In the genomic region with DNA sequence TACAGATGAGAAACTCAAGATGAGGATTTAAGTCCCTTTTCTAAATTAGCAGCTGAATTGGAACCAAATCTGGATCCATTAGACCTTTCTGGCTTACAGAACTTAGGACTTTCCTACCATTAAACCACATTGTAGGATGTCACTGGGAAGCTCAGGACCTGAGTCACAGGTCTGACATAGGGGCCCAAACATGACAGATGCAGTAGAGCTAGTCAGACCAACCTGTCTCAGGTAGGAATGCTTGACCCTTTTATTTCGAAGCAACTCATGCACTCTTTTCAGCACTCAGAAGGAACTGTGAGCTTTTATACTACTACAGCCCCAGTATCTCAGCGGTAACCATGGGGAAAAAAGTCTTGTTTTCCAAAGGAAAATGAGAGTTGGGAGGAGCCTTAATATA, we compare ENCODE assay signal across 7 cellular contexts. TPM values are rescaled to one million over a fixed set of nuclear protein-coding genes. Genes with fewer than 3 reads are reported as not detected.
A peak's percentile ranks its signal among the peaks of the same experiment; 100 is the strongest.
DNase-seq lines count a peak whose midpoint lies in the region; ATAC-seq and TF ChIP-seq lines count a peak whose summit lies in the region.
"Had no signal": no experiment of that assay in that cellular context is flagged by ENCODE, and none has a peak within 500 bp of the region (broad histone marks: within the 10 kb centered on the region; RNA-seq: fewer than 3 reads in every experiment).

No MANE protein-coding gene starts in this region.

- H3K4me3 Mint-ChIP-seq in Calu3 (ENCODE audit: low read depth, unreplicated experiment): no peak overlapping the region
- peak overlapping the region; percentile 90 for H3K4me3 Mint-ChIP-seq in activated B cell treated with CpG ODN at 0.5 μM for 24 hours

- H3K9me3 ChIP-seq in muscle layer of duodenum (ENCODE audit: control insufficient read depth in 1 of 2, low read length in 2 of 2): no peaks in the 10 kb centered on the region
- H3K9me3 ChIP-seq: MG63 had no signal

- no peak for ATAC-seq in activated B cell treated with CpG ODN at 0.5 μM for 24 hours (ENCODE audit: low read depth)

- peaks cover 51% of the 10 kb centered on the region for H3K4me1 Mint-ChIP-seq in Calu3 (ENCODE audit: low read depth, unreplicated experiment)
- H3K4me1 Mint-ChIP-seq in activated B cell treated with CpG ODN at 0.5 μM for 24 hours: peaks cover 87% of the 10 kb centered on the region

- POLR2A ChIA-PET in activated B cell treated with CpG ODN at 0.5 μM for 24 hours (lab: Charles Lee): interaction anchor here (0.9 to 3.3 kb wide), 7 partner anchors 10 to 177 kb away, joined by 3 to 21 read pairs (median 4); a partner anchor contains a TSS

- BruUV-seq in Calu3 (replicated peaks; lab: Mats Ljungman, UMichigan): no TSS peak

- H3K27ac Mint-ChIP-seq in Calu3 (ENCODE audit: unreplicated experiment): peak overlapping the region; percentile 89
- peak overlapping the region; percentile 89 for H3K27ac Mint-ChIP-seq in activated B cell treated with CpG ODN at 0.5 μM for 24 hours

- intact Hi-C loops in Calu3 (cut with micrococcal nuclease; ENCODE audit: unreplicated experiment): loop anchor here (5.0 kb wide), 1 partner anchor 189 kb away; no protein-coding TSS in a partner anchor
- intact Hi-C loops in activated B cell treated with CpG ODN at 0.5 μM for 24 hours (cut with micrococcal nuclease): loop anchor here (1.0 to 5.0 kb wide), 5 partner anchors 186 to 914 kb away; a partner anchor contains a TSS

- no peak for TF ChIP-seq CTCF in Calu3 (IDR thresholded peaks at IDR 0.05; ENCODE audit: unreplicated experiment)
- TF ChIP-seq CTCF in activated B cell treated with CpG ODN at 0.5 μM for 24 hours (IDR thresholded peaks at IDR 0.05): no peak

- H3K27me3 ChIP-seq in muscle layer of duodenum (ENCODE audit: low read depth, low read length): no peaks in the 10 kb centered on the region
- H3K27me3 ChIP-seq: MG63 had no signal

- H3K9me3 Mint-ChIP-seq in Calu3 (ENCODE audit: low read depth, unreplicated experiment): no peaks in the 10 kb centered on the region
- H3K9me3 Mint-ChIP-seq in activated B cell treated with CpG ODN at 0.5 μM for 24 hours: no peaks in the 10 kb centered on the region

- peaks cover 69% of the 10 kb centered on the region for H3K36me3 Mint-ChIP-seq in Calu3 (ENCODE audit: insufficient read depth, unreplicated experiment)
- peaks cover 22% of the 10 kb centered on the region for H3K36me3 Mint-ChIP-seq in activated B cell treated with CpG ODN at 0.5 μM for 24 hours (ENCODE audit: low read depth)

- H3K27me3 Mint-ChIP-seq in Calu3 (ENCODE audit: unreplicated experiment) (no peaks in the 10 kb centered on the region), activated B cell treated with CpG ODN at 0.5 μM for 24 hours (no peaks in the 10 kb centered on the region)

- DNase-seq in Calu3 (no peak), activated B cell treated with CpG ODN at 0.5 μM for 24 hours (no peak), NOMO-1 treated with dmso at 0.1 percent for 144 hours (lab: John Stamatoyannopoulos, UW; ENCODE audit: unreplicated experiment) (no peak), DMS53 treated with DMSO at 0.1 percent for 48 hours (lab: John Stamatoyannopoulos, UW; ENCODE audit: unreplicated experiment) (no peak), iPS-NIHi7 (ENCODE audit: extremely low spot score) (no peak)

- peaks cover 30 to 52% of the 10 kb centered on the region in 2 donors for H3K4me1 ChIP-seq in muscle layer of duodenum (ENCODE audit: control insufficient read depth in 1 of 2, insufficient read depth in 2 of 2, low read length in 2 of 2)

- CTCF ChIA-PET in Calu3 (lab: Charles Lee) (interaction anchor here (0.6 to 2.5 kb wide), 9 partner anchors 9 to 214 kb away, joined by 3 to 10 read pairs (median 5); a partner anchor contains a TSS), activated B cell treated with CpG ODN at 0.5 μM for 24 hours (lab: Charles Lee) (interaction anchor here (0.8 to 1.6 kb wide), 5 partner anchors 9 to 189 kb away, joined by 3 to 6 read pairs (median 3); no protein-coding TSS in a partner anchor)

- H3K27ac ChIP-seq in muscle layer of duodenum (ENCODE audit: low read length): peak overlapping the region; percentile 82

- peaks cover 26 to 27% of the 10 kb centered on the region in 2 donors for H3K36me3 ChIP-seq in muscle layer of duodenum (ENCODE audit: control insufficient read depth in 1 of 2, insufficient read depth in 2 of 2, low read length in 2 of 2)

- H3K4me3 ChIP-seq in muscle layer of duodenum (ENCODE audit: low read depth in 1 of 2, low read length in 2 of 2): no peak overlapping the region
- H3K4me3 ChIP-seq: MG63 had no signal

RNA-seq across cellular contexts. Expression of a gene that starts 2.5 kb away (rescaled TPM):
- total RNA-seq in Calu3 (2022) (34.0 and 41.1 TPM in 2 replicates), activated B cell treated with CpG ODN at 0.5 μM for 24 hours (35.6 and 36.3 TPM in 2 replicates)

RNA-seq across cellular contexts. Expression of a gene that starts 2.6 kb away (rescaled TPM):
- 215 and 217 TPM in 2 replicates for total RNA-seq in Calu3 (2022)
- total RNA-seq in activated B cell treated with CpG ODN at 0.5 μM for 24 hours: 141 and 160 TPM in 2 replicates

RNA-seq across cellular contexts. Expression of a gene that starts 10.7 kb away (rescaled TPM):
- total RNA-seq in Calu3 (2022): 24.3 and 36.3 TPM in 2 replicates
- 7.6 and 9.1 TPM in 2 replicates for total RNA-seq in activated B cell treated with CpG ODN at 0.5 μM for 24 hours

RNA-seq across cellular contexts. Expression of a gene that starts 50.5 kb away (rescaled TPM):
- total RNA-seq in Calu3 (2022) (278 and 305 TPM in 2 replicates), activated B cell treated with CpG ODN at 0.5 μM for 24 hours (88.0 and 89.7 TPM in 2 replicates)

RNA-seq across cellular contexts. Expression of a gene that starts 56.8 kb away (rescaled TPM):
- 12.9 and 13.0 TPM in 2 replicates for total RNA-seq in Calu3 (2022)
- 50.6 and 58.3 TPM in 2 replicates for total RNA-seq in activated B cell treated with CpG ODN at 0.5 μM for 24 hours
